8 cellular contexts compared by ENCODE assay signal in the genomic region with DNA sequence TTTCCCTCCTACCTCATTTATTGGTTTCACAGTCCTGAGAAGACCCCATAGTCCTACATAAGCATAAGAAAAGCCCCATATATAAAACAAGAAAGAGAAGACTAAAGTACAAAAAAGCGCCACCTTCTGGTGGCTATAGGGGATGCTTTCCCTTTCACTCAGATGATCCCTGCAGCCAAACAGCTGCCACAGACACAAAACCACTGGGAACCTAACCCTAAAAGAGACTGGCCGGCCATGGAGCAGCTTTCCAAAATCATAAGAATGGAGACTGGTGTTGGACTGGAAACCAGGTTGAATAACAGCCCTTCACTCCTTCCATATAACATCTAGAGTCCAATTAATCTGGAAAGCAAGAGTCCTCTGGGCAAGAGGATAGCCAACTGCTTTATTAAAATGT. TPM values are rescaled to one million over a fixed set of nuclear protein-coding genes. Genes with fewer than 3 reads are reported as not detected.
DNase-seq lines count a peak whose midpoint lies in the region; TF ChIP-seq lines count a peak whose summit lies in the region.

No MANE protein-coding gene starts in this region.

- H3K9ac ChIP-seq in OCI-LY1 (ENCODE audit: low read length) = no peak overlapping the region

- no peaks in the 10 kb centered on the region for H3K79me2 ChIP-seq in OCI-LY1 (ENCODE audit: insufficient read depth, low read length)

- no peaks in the 10 kb centered on the region for H3K9me2 ChIP-seq in OCI-LY1 (ENCODE audit: low read depth, low read length)

- DNase-seq in cardiac muscle cell (ENCODE audit: low read depth in 1 of 2, low spot score in 1 of 2) (peak; percentile 58 to 67), cardiac septum (ENCODE audit: low spot score) (no peak), iPS-NIHi11 (ENCODE audit: low spot score) (peak; percentile 71), GF-D8 (lab: John Stamatoyannopoulos, UW) (no peak), cerebellar nuclear complex (lab: John Stamatoyannopoulos, UW) (no peak)
- peak; percentile 18 for DNase-seq in stimulated activated CD4-positive, alpha-beta T cell treated with anti-CD3 and anti-CD28 coated beads, Interleukin-1b, Interleukin-23, amount 100 ng/mL, for 48 hours

- H4K20me1 ChIP-seq in OCI-LY1 (ENCODE audit: insufficient read depth, low read length) = no peaks in the 10 kb centered on the region

- H2AFZ ChIP-seq in OCI-LY1 (ENCODE audit: low read length) = no peak overlapping the region

- H3K27me3 ChIP-seq in cardiac muscle cell = no peaks in the 10 kb centered on the region
- H3K27me3 ChIP-seq in OCI-LY1 (ENCODE audit: insufficient read depth, low read length) = no peaks in the 10 kb centered on the region

- peak; percentile 71 for TF ChIP-seq CTCF in cardiac muscle cell (IDR thresholded peaks at IDR 0.05; ENCODE audit: low read depth, low read length)
- TF ChIP-seq CTCF in OCI-LY1 (IDR thresholded peaks at IDR 0.05; ENCODE audit: low read length) = peak; percentile 76

- H3K27ac ChIP-seq in cardiac muscle cell = peak overlapping the region; percentile 63
- no peak overlapping the region for H3K27ac ChIP-seq in OCI-LY1 (ENCODE audit: low read depth, low read length, poor library complexity, severe bottlenecking)
- H3K27ac ChIP-seq in angular gyrus (ENCODE audit: low read depth, low read length) = peak overlapping the region; percentile 97

- H3K4me3 ChIP-seq in cardiac muscle cell (no peak overlapping the region), OCI-LY1 (ENCODE audit: low read depth, low read length, poor library complexity, severe bottlenecking) (no peak overlapping the region)

- H3F3A ChIP-seq in OCI-LY1 (ENCODE audit: insufficient read depth, low read length) = no peaks in the 10 kb centered on the region

- no peak overlapping the region for H3K4me2 ChIP-seq in OCI-LY1 (ENCODE audit: low read length)

- intact Hi-C loops in cardiac septum (cut with DNase I) = no loop called here

- H3K36me3 ChIP-seq in cardiac muscle cell (peaks cover 56% of the 10 kb centered on the region), OCI-LY1 (ENCODE audit: insufficient read depth, low read length) (peaks cover 84% of the 10 kb centered on the region)

- H3K4me1 ChIP-seq in cardiac muscle cell (ENCODE audit: low read depth) = no peaks in the 10 kb centered on the region
- H3K4me1 ChIP-seq in OCI-LY1 (ENCODE audit: insufficient read depth, low read length, severe bottlenecking) = no peaks in the 10 kb centered on the region

- H3K9me3 ChIP-seq in cardiac muscle cell (ENCODE audit: low read depth) = no peaks in the 10 kb centered on the region
- H3K9me3 ChIP-seq in OCI-LY1 (ENCODE audit: low read length) = no peaks in the 10 kb centered on the region

RNA-seq across cellular contexts. Expression of a gene that starts 11.4 kb away (rescaled TPM):
- total RNA-seq in cardiac muscle cell = 54.5 and 58.6 TPM in 2 replicates
- 76.0 and 89.6 TPM in 2 replicates for polyA plus RNA-seq in cardiac muscle cell
- 123 TPM for total RNA-seq in cardiac septum

RNA-seq across cellular contexts. Expression of a gene that starts 43.5 kb away (rescaled TPM):
- total RNA-seq in cardiac muscle cell (42.3 and 61.6 TPM in 2 replicates), cardiac septum (10.4 TPM)
- 19.7 and 22.8 TPM in 2 replicates for polyA plus RNA-seq in cardiac muscle cell

Comparison
In these comparisons a context has a peak if more than half of its experiments do, and no peak if none do; other contexts are left out.
1. DNase-seq: peak in cardiac muscle cell (2 of 2), iPS-NIHi11 (single experiment) and stimulated activated CD4-positive, alpha-beta T cell treated with anti-CD3 and anti-CD28 coated beads, Interleukin-1b, Interleukin-23, amount 100 ng/mL, for 48 hours (single experiment); none in cardiac septum (single experiment), GF-D8 (single experiment) and cerebellar nuclear complex (0 of 2).